ENCODE assay signal across 12 cellular contexts in genomic region chr3:194872669-194872977, GRCh38.
DNase-seq lines count a peak whose midpoint lies in the region; TF ChIP-seq lines count a peak whose summit lies in the region.
"Had no signal": no experiment of that assay in that cellular context is flagged by ENCODE, and none has a peak within 500 bp of the region (broad histone marks: within the 10 kb centered on the region; RNA-seq: fewer than 3 reads in every experiment).

No MANE protein-coding gene starts in this region.

- peak overlapping the region; percentile 43 for H3K4me3 ChIP-seq in adipocyte (ENCODE audit: low read length)

- no peak overlapping the region for H3K27ac Mint-ChIP-seq in endothelial cell (ENCODE audit: unreplicated experiment)
- H3K27ac Mint-ChIP-seq: activated CD8-positive, alpha-beta T cell treated with anti-CD3 and anti-CD28 coated beads for 36 hours had no signal

- peaks cover 3% of the 10 kb centered on the region for H3K36me3 Mint-ChIP-seq in endothelial cell (ENCODE audit: low read depth, unreplicated experiment)

- peaks cover 36% of the 10 kb centered on the region for H3K4me1 ChIP-seq in adipocyte (ENCODE audit: control insufficient read depth, insufficient read depth, low read length)

- no peaks in the 10 kb centered on the region for H3K9me3 Mint-ChIP-seq in endothelial cell (ENCODE audit: unreplicated experiment)
- H3K9me3 Mint-ChIP-seq: activated CD8-positive, alpha-beta T cell treated with anti-CD3 and anti-CD28 coated beads for 36 hours had no signal

- H3K27me3 Mint-ChIP-seq in endothelial cell (ENCODE audit: unreplicated experiment), result peaks cover 3% of the 10 kb centered on the region

- no peak overlapping the region for H3K4me3 Mint-ChIP-seq in endothelial cell (ENCODE audit: unreplicated experiment)
- H3K4me3 Mint-ChIP-seq: activated CD8-positive, alpha-beta T cell treated with anti-CD3 and anti-CD28 coated beads for 36 hours had no signal

- TF ChIP-seq CTCF in 22Rv1 (IDR thresholded peaks at IDR 0.05), result no peak
- TF ChIP-seq CTCF in endothelial cell (IDR thresholded peaks at IDR 0.05; ENCODE audit: unreplicated experiment), result no peak

- peaks cover 23% of the 10 kb centered on the region for H3K4me1 Mint-ChIP-seq in endothelial cell (ENCODE audit: unreplicated experiment)

- intact Hi-C loops in cardiac septum (cut with DNase I), result no loop called here

- H3K9ac ChIP-seq in adipocyte (ENCODE audit: low read length), result no peak overlapping the region

- peak; percentile 34 for DNase-seq in HPDE6-E6E7 (ENCODE audit: extremely low spot score)
- peak; percentile 48 for DNase-seq in adipocyte (ENCODE audit: low read depth)
- DNase-seq in iPS DF 4.7 (ENCODE audit: extremely low read depth, low spot score), result peak; percentile 14
- no peak for DNase-seq in endothelial cell (ENCODE audit: low spot score)
- DNase-seq in stimulated activated CD4-positive, alpha-beta T cell treated with anti-CD3 and anti-CD28 coated beads, Interleukin-15, amount 100 ng/mL, for 24 hours, result no peak
- no peak for DNase-seq in NCI-H2029 (lab: John Stamatoyannopoulos, UW)
- DNase-seq in cardiac septum (ENCODE audit: low spot score), result no peak
- DNase-seq: activated CD8-positive, alpha-beta T cell treated with anti-CD3 and anti-CD28 coated beads for 36 hours; NCI-H1436 had no signal

- H3K36me3 ChIP-seq in adipocyte (ENCODE audit: control insufficient read depth, insufficient read depth, low read length, severe bottlenecking), result no peaks in the 10 kb centered on the region
- H3K36me3 ChIP-seq: brain microvascular endothelial cell, neutrophil had no signal

- H3K27me3 ChIP-seq in adipocyte (replicated peaks; ENCODE audit: control insufficient read depth, insufficient read depth, low read length), result no peaks in the 10 kb centered on the region
- H3K27me3 ChIP-seq: brain microvascular endothelial cell had no signal

- peaks cover 5% of the 10 kb centered on the region for H3K9me3 ChIP-seq in adipocyte (ENCODE audit: control insufficient read depth, low read length)
- H3K9me3 ChIP-seq: neutrophil had no signal

- peak overlapping the region; percentile 78 for H3K27ac ChIP-seq in 22Rv1
- H3K27ac ChIP-seq: brain microvascular endothelial cell, neutrophil had no signal

Comparison
In these comparisons a context has a peak if more than half of its experiments do, and no peak if none do; other contexts are left out.
1. DNase-seq: peak in HPDE6-E6E7 (single experiment), adipocyte (single experiment) and iPS DF 4.7 (single experiment); none in endothelial cell (single experiment), stimulated activated CD4-positive, alpha-beta T cell treated with anti-CD3 and anti-CD28 coated beads, Interleukin-15, amount 100 ng/mL, for 24 hours (single experiment), NCI-H2029 (single experiment) and cardiac septum (single experiment).